15 cellular contexts compared by ENCODE assay signal in genomic region chr4:185227713-185228278, GRCh38.
"Had no signal": no experiment of that assay in that cellular context is flagged by ENCODE, and none has a peak within 500 bp of the region (broad histone marks: within the 10 kb centered on the region; RNA-seq: fewer than 3 reads in every experiment).

No MANE protein-coding gene starts in this region.

- H3K4me3 Mint-ChIP-seq: activated CD4-positive, alpha-beta T cell treated with anti-CD3 and anti-CD28 coated beads for 36 hours; activated naive CD4-positive, alpha-beta T cell treated with anti-CD3 and anti-CD28 coated beads, Interleukin-2, amount 50 U/mL, for 24 hours; stimulated activated naive B cell treated with anti-CD40 and anti-IgM and Interleukin-4, amounts not matched to agents 10 μg/mL and 1 μg/mL and 100 μg/mL, for 72 hours; T-helper 2 cell treated with Interferon-gamma antibody and Interleukin-4, amounts not matched to agents 5 μg/mL and 100 μg/mL, for 36 hours; type B pancreatic cell had no signal

- DNase-seq: activated CD4-positive, alpha-beta T cell treated with anti-CD3 and anti-CD28 coated beads for 36 hours; activated CD4-positive, alpha-beta T cell treated with anti-CD3 and anti-CD28 coated beads, Interleukin-2, amount 50 U/mL, for 48 hours; activated gamma-delta T cell; foreskin keratinocyte; glutamatergic neuron; left lung; spleen; stimulated activated naive B cell treated with anti-CD40 and anti-IgM and Interleukin-4, amounts not matched to agents 10 μg/mL and 1 μg/mL and 100 μg/mL, for 72 hours had no signal

- H3K4me1 ChIP-seq: prostate gland had no signal

- H3K9me3 ChIP-seq: left lung, prostate gland, spleen had no signal

- H3K27me3 ChIP-seq: cardiac muscle cell, dorsolateral prefrontal cortex, foreskin keratinocyte, left lung, spleen had no signal

- H3K9me3 Mint-ChIP-seq: activated naive CD4-positive, alpha-beta T cell treated with anti-CD3 and anti-CD28 coated beads, Interleukin-2, amount 50 U/mL, for 24 hours; stimulated activated naive B cell treated with anti-CD40 and anti-IgM and Interleukin-4, amounts not matched to agents 10 μg/mL and 1 μg/mL and 100 μg/mL, for 72 hours; T-helper 2 cell treated with Interferon-gamma antibody and Interleukin-4, amounts not matched to agents 5 μg/mL and 100 μg/mL, for 36 hours; type B pancreatic cell had no signal

- H3K36me3 Mint-ChIP-seq: activated naive CD4-positive, alpha-beta T cell treated with anti-CD3 and anti-CD28 coated beads, Interleukin-2, amount 50 U/mL, for 24 hours had no signal

- H3K4me3 ChIP-seq: cardiac muscle cell, dorsolateral prefrontal cortex, left lung, prostate gland, spleen had no signal

- H3K36me3 ChIP-seq: cardiac muscle cell, left lung, prostate gland, spleen had no signal

- H3K27ac Mint-ChIP-seq: activated CD4-positive, alpha-beta T cell treated with anti-CD3 and anti-CD28 coated beads for 36 hours; activated naive CD4-positive, alpha-beta T cell treated with anti-CD3 and anti-CD28 coated beads, Interleukin-2, amount 50 U/mL, for 24 hours; stimulated activated naive B cell treated with anti-CD40 and anti-IgM and Interleukin-4, amounts not matched to agents 10 μg/mL and 1 μg/mL and 100 μg/mL, for 72 hours; T-helper 2 cell treated with Interferon-gamma antibody and Interleukin-4, amounts not matched to agents 5 μg/mL and 100 μg/mL, for 36 hours; type B pancreatic cell had no signal

- H3K27ac ChIP-seq: cardiac muscle cell, epithelial cell of prostate, foreskin keratinocyte, left lung, prostate gland, spleen had no signal

- H3K27me3 Mint-ChIP-seq: activated CD4-positive, alpha-beta T cell treated with anti-CD3 and anti-CD28 coated beads for 36 hours; activated naive CD4-positive, alpha-beta T cell treated with anti-CD3 and anti-CD28 coated beads, Interleukin-2, amount 50 U/mL, for 24 hours; stimulated activated naive B cell treated with anti-CD40 and anti-IgM and Interleukin-4, amounts not matched to agents 10 μg/mL and 1 μg/mL and 100 μg/mL, for 72 hours; type B pancreatic cell had no signal

- ATAC-seq: activated CD4-positive, alpha-beta T cell treated with anti-CD3 and anti-CD28 coated beads for 36 hours had no signal
